Comparison of ENCODE assay signal across 19 cellular contexts in the genomic region with DNA sequence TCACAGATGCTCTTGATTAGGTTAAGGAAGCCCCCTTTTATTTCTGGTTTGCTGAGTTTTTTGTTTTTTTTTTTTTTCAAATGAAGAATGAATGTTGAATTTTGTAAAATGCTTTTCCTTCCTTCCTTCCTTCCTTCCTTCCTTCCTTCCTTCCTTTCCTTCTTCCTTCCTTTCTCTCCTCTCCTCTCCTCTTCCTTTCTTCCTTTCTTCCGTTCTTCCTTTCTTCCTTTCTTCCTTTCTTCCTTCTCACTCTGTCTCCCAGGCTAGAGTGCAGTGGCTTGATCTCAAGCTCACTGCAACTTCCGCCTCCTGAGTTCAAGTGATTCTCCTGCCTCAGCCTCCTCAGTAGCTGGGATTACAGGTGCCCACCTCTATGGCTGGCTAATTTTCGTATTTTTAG.
"Had no signal": no experiment of that assay in that cellular context is flagged by ENCODE, and none has a peak within 500 bp of the region (broad histone marks: within the 10 kb centered on the region; RNA-seq: fewer than 3 reads in every experiment).

No MANE protein-coding gene starts in this region.

- H3K27ac ChIP-seq: epithelial cell of prostate, esophagus muscularis mucosa, gastroesophageal sphincter, parathyroid adenoma, spleen had no signal

- DNase-seq: effector memory CD8-positive, alpha-beta T cell; glutamatergic neuron; islet precursor cell; mammary epithelial cell; nephron progenitor cell; spleen; stimulated activated CD4-positive, alpha-beta T cell treated with anti-CD3 and anti-CD28 coated beads, Interleukin-15, amount 100 ng/mL, for 24 hours; stimulated activated CD4-positive, alpha-beta T cell treated with anti-CD3 and anti-CD28 coated beads, Interleukin-1b, Interleukin-23, amount 100 ng/mL, for 48 hours; stimulated activated CD4-positive, alpha-beta T cell treated with anti-CD3 and anti-CD28 coated beads, Interleukin-4, amount 100 ng/mL, for 4 hours; stimulated activated naive CD4-positive, alpha-beta T cell treated with Interleukin-2 at 50 U/mL for 16 hours; trophoblast cell had no signal

- ATAC-seq: effector memory CD8-positive, alpha-beta T cell; gastroesophageal sphincter; left lobe of liver; sciatic nerve had no signal

- H3K4me3 Mint-ChIP-seq: dendritic cell treated with granulocyte-macrophage colony-stimulating factor and Interleukin-4, amounts not matched to agents 40 ng/mL and 50 ng/mL, for 4 days; effector memory CD8-positive, alpha-beta T cell; nephron progenitor cell had no signal

- H3K27me3 ChIP-seq: esophagus muscularis mucosa, gastroesophageal sphincter, spleen had no signal

- FAIRE-seq: colon had no signal

- H3K27me3 Mint-ChIP-seq: dendritic cell treated with granulocyte-macrophage colony-stimulating factor and Interleukin-4, amounts not matched to agents 40 ng/mL and 50 ng/mL, for 4 days; effector memory CD8-positive, alpha-beta T cell had no signal

- H3K36me3 ChIP-seq: esophagus muscularis mucosa, gastroesophageal sphincter had no signal

- H2AFZ ChIP-seq: parathyroid adenoma had no signal

- H3K27ac Mint-ChIP-seq: dendritic cell treated with granulocyte-macrophage colony-stimulating factor and Interleukin-4, amounts not matched to agents 40 ng/mL and 50 ng/mL, for 4 days; effector memory CD8-positive, alpha-beta T cell; nephron progenitor cell had no signal

- H3K9me3 Mint-ChIP-seq: effector memory CD8-positive, alpha-beta T cell had no signal

- H3K9ac ChIP-seq: parathyroid adenoma had no signal

- H3K4me3 ChIP-seq: esophagus muscularis mucosa, gastroesophageal sphincter, spleen had no signal
